Comparison of ENCODE assay signal across 8 cellular contexts in genomic region chr18:35355140-35355618, GRCh38. TPM values are rescaled to one million over a fixed set of nuclear protein-coding genes. Genes with fewer than 3 reads are reported as not detected.
DNase-seq lines count a peak whose midpoint lies in the region; ATAC-seq and TF ChIP-seq lines count a peak whose summit lies in the region.

No MANE protein-coding gene starts in this region.

- no peak overlapping the region for H3K4me2 ChIP-seq in KMS-11

- H3K4me1 Mint-ChIP-seq in type B pancreatic cell (ENCODE audit: unreplicated experiment), result peaks cover 5% of the 10 kb centered on the region

- H2AFZ ChIP-seq in KMS-11 (ENCODE audit: low read depth), result no peak overlapping the region

- no peak overlapping the region for H3K27ac Mint-ChIP-seq in type B pancreatic cell

- peak; percentile 100 for ATAC-seq in GM21723 (IDR thresholded peaks at IDR 0.05; ENCODE audit: unreplicated experiment)

- TF ChIP-seq CTCF in KMS-11 (conservative IDR thresholded peaks at IDR 0.05; ENCODE audit: low read depth, low read length), result peak; percentile 59
- TF ChIP-seq CTCF in RWPE1 (conservative IDR thresholded peaks at IDR 0.05; ENCODE audit: low read depth), result peak; percentile 67
- TF ChIP-seq CTCF in type B pancreatic cell (conservative IDR thresholded peaks at IDR 0.05), result peak; percentile 81

- no peaks in the 10 kb centered on the region for H3K4me1 ChIP-seq in KMS-11 (ENCODE audit: low read depth, poor library complexity, severe bottlenecking)

- H3K9me3 Mint-ChIP-seq in type B pancreatic cell, result peaks cover 5% of the 10 kb centered on the region

- DNase-seq in EL, result peak; percentile 83
- no peak for DNase-seq in RWPE1 (ENCODE audit: low spot score)
- DNase-seq in activated gamma-delta T cell treated with anti-CD3 and anti-CD28 coated beads, Interleukin-2, amount 50 U/mL, for 16 hours (ENCODE audit: low read depth), result peak; percentile 40
- peak; percentile 76 for DNase-seq in germinal center (ENCODE audit: low spot score)
- peak; percentile 63 for DNase-seq in occipital lobe (lab: John Stamatoyannopoulos, UW)
- no peak for DNase-seq in type B pancreatic cell (ENCODE audit: extremely low spot score, unreplicated experiment)

- H3K4me3 Mint-ChIP-seq in type B pancreatic cell, result peak overlapping the region; percentile 57

- no peaks in the 10 kb centered on the region for H3K27me3 Mint-ChIP-seq in type B pancreatic cell

- H3K4me3 ChIP-seq in KMS-11 (IDR thresholded peaks at IDR 0.05; ENCODE audit: insufficient read depth, low read depth, low read length), result no peak overlapping the region

- H3K9ac ChIP-seq in KMS-11, result no peak overlapping the region

- H4K20me1 ChIP-seq in KMS-11 (ENCODE audit: insufficient read depth), result no peaks in the 10 kb centered on the region

- H3K27ac ChIP-seq in KMS-11 (no peak overlapping the region), RWPE1 (no peak overlapping the region)

- H3K79me2 ChIP-seq in KMS-11 (ENCODE audit: insufficient read depth, low read depth), result no peaks in the 10 kb centered on the region

- POLR2A ChIA-PET in RWPE1 (lab: Yijun Ruan, JAX; ENCODE audit: low non-redundant PET), result no interaction called here

- H3K27me3 ChIP-seq in KMS-11 (ENCODE audit: insufficient read depth, low read depth), result no peaks in the 10 kb centered on the region

- no peaks in the 10 kb centered on the region for H3K36me3 ChIP-seq in KMS-11 (ENCODE audit: insufficient read depth)

- CTCF ChIA-PET in RWPE1 (lab: Yijun Ruan, JAX), result interaction anchor here (0.5 to 0.7 kb wide), 2 partner anchors 219 to 1380 kb away, joined by 3 read pairs; no protein-coding TSS in a partner anchor

- H3K36me3 Mint-ChIP-seq in type B pancreatic cell, result peaks cover 4% of the 10 kb centered on the region

RNA-seq across cellular contexts. Expression of gene ZNF24, which starts 11.0 kb away (rescaled TPM):
- total RNA-seq in occipital lobe, result 115 TPM
- total RNA-seq in type B pancreatic cell (ENCODE audit: low replicate concordance), result 52.6 and 64.1 TPM in 2 replicates

RNA-seq across cellular contexts. Expression of gene ZNF396, which starts 22.0 kb away (rescaled TPM):
- total RNA-seq in occipital lobe, result 5.0 TPM
- total RNA-seq in type B pancreatic cell (ENCODE audit: low replicate concordance), result 4.8 and 4.9 TPM in 2 replicates

Comparison
In these comparisons a context has a peak if more than half of its experiments do, and no peak if none do; other contexts are left out.
1. DNase-seq: peak in EL (single experiment), activated gamma-delta T cell treated with anti-CD3 and anti-CD28 coated beads, Interleukin-2, amount 50 U/mL, for 16 hours (single experiment), germinal center (single experiment) and occipital lobe (single experiment); none in RWPE1 (single experiment) and type B pancreatic cell (single experiment).
2. Peak in every context shown above with its lines, with median percentiles within 50 percentile points of each other: CTCF ChIP-seq.